8 cellular contexts compared by ENCODE assay signal in genomic region chr20:51631011-51631950, GRCh38.
DNase-seq lines count a peak whose midpoint lies in the region; ATAC-seq and TF ChIP-seq lines count a peak whose summit lies in the region.

No MANE protein-coding gene starts in this region.

- 34 to 57% (median 47%) methylated on average over 21 of the region's 21 CpGs for WGBS in stomach, 5 donors

- H3K27me3 Mint-ChIP-seq in CD4-positive, alpha-beta memory T cell: peaks cover 17 to 37% of the 10 kb centered on the region in 2 donors

- in situ Hi-C loops in astrocyte of the spinal cord (cut with HindIII; ENCODE audit: low sequenced_read_pairs): no loop called here

- no peaks in the 10 kb centered on the region for H3K36me3 Mint-ChIP-seq in CD4-positive, alpha-beta memory T cell

- H3K27me3 ChIP-seq in CD4-positive, alpha-beta memory T cell (ENCODE audit: insufficient read depth, low read length): no peaks in the 10 kb centered on the region
- H3K27me3 ChIP-seq in stomach: no peaks in the 10 kb centered on the region

- H3K4me3 ChIP-seq in CD4-positive, alpha-beta memory T cell (ENCODE audit: low read length in 2 of 2): no peak overlapping the region
- H3K4me3 ChIP-seq in astrocyte of the spinal cord (ENCODE audit: low read depth, low read length) (no peak overlapping the region), stomach (no peak overlapping the region)

- no peaks in the 10 kb centered on the region for H3K9me3 ChIP-seq in CD4-positive, alpha-beta memory T cell (ENCODE audit: control insufficient read depth in 1 of 2, low read length in 2 of 2)
- no peaks in the 10 kb centered on the region for H3K9me3 ChIP-seq in stomach

- POLR2A ChIA-PET in CD4-positive, alpha-beta memory T cell (lab: Charles Lee; ENCODE audit: partially characterized antibody): no interaction called here

- peaks cover 10 to 24% (median 17%) of the 10 kb centered on the region in 4 donors for H3K4me1 Mint-ChIP-seq in CD4-positive, alpha-beta memory T cell

- H3K36me3 ChIP-seq in CD4-positive, alpha-beta memory T cell (ENCODE audit: insufficient read depth, low read length): no peaks in the 10 kb centered on the region
- H3K36me3 ChIP-seq in stomach: peaks cover 0 to 37% (median 26%) of the 10 kb centered on the region in 4 donors

- DNase-seq in CD4-positive, alpha-beta memory T cell: peak in 1 of 5 donors; percentile 3
- DNase-seq in NOMO-1 (lab: John Stamatoyannopoulos, UW; ENCODE audit: unreplicated experiment in 2 of 2): peak; percentile 68 to 92
- peak; percentile 100 for DNase-seq in astrocyte of the spinal cord (ENCODE audit: low read depth, low spot score)
- peak; percentile 82 for DNase-seq in left kidney (ENCODE audit: low read depth, low spot score)
- DNase-seq in stomach: no peak
- no peak for DNase-seq in Ammon's horn (ENCODE audit: low spot score)
- DNase-seq in hippocampal formation (lab: John Stamatoyannopoulos, UW): no peak

- CTCF ChIA-PET in CD4-positive, alpha-beta memory T cell (lab: Charles Lee; ENCODE audit: partially characterized antibody): interaction anchor here (1.0 kb wide), 1 partner anchor 13 kb away, joined by 4 read pairs; no protein-coding TSS in a partner anchor

- TF ChIP-seq CTCF in astrocyte of the spinal cord (IDR thresholded peaks at IDR 0.05; ENCODE audit: low read depth, low read length) (no peak), stomach (IDR thresholded peaks at IDR 0.05) (no peak)

- peak; percentile 36 for TF ChIP-seq EP300 in stomach (IDR thresholded peaks at IDR 0.05)

- H3K27ac ChIP-seq in CD4-positive, alpha-beta memory T cell (ENCODE audit: low read depth, low read length): no peak overlapping the region
- H3K27ac ChIP-seq in stomach: peak overlapping the region; percentile 71 to 84 (median 76)

- no peak for ATAC-seq in HG03135 (IDR thresholded peaks at IDR 0.05; ENCODE audit: unreplicated experiment)

- H3K27ac Mint-ChIP-seq in CD4-positive, alpha-beta memory T cell: peak overlapping the region in 1 of 7 donors; percentile 42

- no peaks in the 10 kb centered on the region for H3K9me3 Mint-ChIP-seq in CD4-positive, alpha-beta memory T cell

- no peak for TF ChIP-seq POLR2A in stomach (IDR thresholded peaks at IDR 0.05)

- peak overlapping the region in 5 of 8 donors; percentile 5 to 54 (median 9) for H3K4me3 Mint-ChIP-seq in CD4-positive, alpha-beta memory T cell

- intact Hi-C loops in CD4-positive, alpha-beta memory T cell (cut with micrococcal nuclease): no loop called here
- intact Hi-C loops in stomach (cut with DNase I; ENCODE audit: low total_unique reads): loop anchor here (10.0 kb wide), 1 partner anchor 334 kb away; no protein-coding TSS in a partner anchor

- H3K4me1 ChIP-seq in CD4-positive, alpha-beta memory T cell (ENCODE audit: insufficient read depth, low read length): peaks cover 13% of the 10 kb centered on the region
- H3K4me1 ChIP-seq in stomach: peaks cover 9 to 27% (median 18%) of the 10 kb centered on the region in 4 donors

Comparison
In these comparisons a context has a peak if more than half of its experiments do, and no peak if none do; other contexts are left out.
1. DNase-seq: peak in NOMO-1 (2 of 2), astrocyte of the spinal cord (single experiment) and left kidney (single experiment); none in stomach (single experiment), Ammon's horn (single experiment) and hippocampal formation (0 of 2).